Comparison of ENCODE assay signal across 1 cellular context in the genomic region with DNA sequence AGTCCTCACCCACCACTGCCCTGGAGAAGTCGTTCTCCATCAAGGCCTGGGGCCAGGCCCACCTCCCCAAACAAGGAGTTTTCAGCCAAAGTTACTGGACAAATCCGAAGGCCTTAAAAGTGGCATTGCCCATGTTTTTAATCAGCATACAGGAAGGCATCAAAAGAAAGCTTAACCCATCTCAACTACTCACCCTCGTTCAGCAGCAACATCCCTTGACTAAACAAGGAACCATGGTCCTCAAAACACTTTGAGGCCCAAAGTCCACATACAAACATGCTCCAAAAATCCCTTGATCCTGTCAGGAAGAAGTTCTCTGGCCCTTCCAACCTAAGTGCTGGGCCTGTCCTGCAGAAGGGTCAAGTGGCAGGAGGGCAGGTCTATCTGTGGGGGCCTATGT.
TF ChIP-seq lines count a peak whose summit lies in the region.

No MANE protein-coding gene starts in this region.

TF ChIP-seq in endothelial cell of umbilical vein, 7 proteins besides CTCF, POLR2A, EP300 and RAD21 (continued from another document):
- TF ChIP-seq POLR2AphosphoS5 (IDR thresholded peaks at IDR 0.05; ENCODE audit: insufficient read depth, low read depth, low read length) (no peak), MYC (IDR thresholded peaks at IDR 0.05; ENCODE audit: low read depth, low read length) (no peak)
